In the genomic region with DNA sequence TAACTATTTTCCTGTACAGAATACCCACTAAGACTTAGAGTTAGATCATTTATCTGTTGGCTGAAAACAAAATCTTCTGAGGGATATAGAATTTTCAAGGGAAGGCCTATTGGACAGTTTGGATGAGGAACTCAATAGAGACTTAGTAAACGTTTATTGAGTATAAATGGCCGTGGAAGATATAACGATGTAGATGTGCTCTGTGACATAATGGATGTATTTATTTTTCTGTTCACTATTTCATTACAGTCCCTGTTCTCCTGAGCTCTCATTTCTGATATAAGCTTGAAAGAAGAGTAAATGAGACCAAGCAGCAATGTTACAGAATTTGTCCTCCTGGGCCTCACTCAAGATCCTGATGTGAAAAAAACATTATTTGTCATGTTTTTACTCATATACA, we compare ENCODE assay signal across 32 cellular contexts. TPM values are rescaled to one million over a fixed set of nuclear protein-coding genes. Genes with fewer than 3 reads are reported as not detected.
"Had no signal": no experiment of that assay in that cellular context is flagged by ENCODE, and none has a peak within 500 bp of the region (broad histone marks: within the 10 kb centered on the region; RNA-seq: fewer than 3 reads in every experiment).

Gene OR4A16 (plus strand): TSS at position 301 of the 400 bp plus-strand sequence. CDS start 0 bp downstream, at position 301.

- H3K27ac ChIP-seq: stomach, suprapubic skin, testis, thoracic aorta, thyroid gland, tibial artery, tibial nerve, transverse colon, upper lobe of left lung, upper lobe of right lung, uterus, vagina had no signal

- H3K4me3 ChIP-seq: stomach, suprapubic skin, testis, thoracic aorta, thyroid gland, tibial artery, tibial nerve, transverse colon, upper lobe of left lung, upper lobe of right lung, uterus, vagina had no signal

- ATAC-seq: stimulated activated effector memory CD8-positive, alpha-beta T cell treated with anti-CD3 and anti-CD28 coated beads, Interleukin-12 subunit alpha, Interleukin-12 subunit beta, amount 100 ng/mL, for 72 hours; stimulated activated memory B cell treated with anti-CD40 and anti-IgM and Interleukin-4, amounts not matched to agents 10 μg/mL and 1 μg/mL and 100 μg/mL, for 72 hours; stimulated activated naive B cell treated with anti-CD40 and anti-IgM and Interleukin-4, amounts not matched to agents 10 μg/mL and 1 μg/mL and 100 μg/mL, for 72 hours; stimulated activated naive CD8-positive, alpha-beta T cell treated with anti-CD3 and anti-CD28 coated beads, Interleukin-15, amount 100 ng/mL, for 72 hours; stimulated activated naive CD8-positive, alpha-beta T cell treated with anti-CD3 and anti-CD28 coated beads, Interleukin-15, Interleukin-2, amounts not matched to agents 100 U/mL and 50 U/mL, for 24 hours; upper lobe of right lung had no signal

- H3K36me3 Mint-ChIP-seq: stimulated activated effector memory CD8-positive, alpha-beta T cell treated with anti-CD3 and anti-CD28 coated beads, Interleukin-12 subunit alpha, Interleukin-12 subunit beta, amount 100 ng/mL, for 72 hours; stimulated activated memory B cell treated with anti-CD40 and anti-IgM and Interleukin-4, amounts not matched to agents 10 μg/mL and 1 μg/mL and 100 μg/mL, for 72 hours; stimulated activated naive B cell treated with anti-CD40 and anti-IgM and Interleukin-4, amounts not matched to agents 10 μg/mL and 1 μg/mL and 100 μg/mL, for 72 hours; type B pancreatic cell had no signal

- DNase-seq: stimulated activated CD4-positive, alpha-beta T cell treated with anti-CD3 and anti-CD28 coated beads, Interleukin-2, amount 100 ng/mL, for 48 hours; stimulated activated CD4-positive, alpha-beta T cell treated with anti-CD3 and anti-CD28 coated beads, Interleukin-4, amount 100 ng/mL, for 1 hour; stimulated activated CD4-positive, alpha-beta T cell treated with anti-CD3 and anti-CD28 coated beads, Interleukin-4, amount 100 ng/mL, for 24 hours; stimulated activated CD4-positive, alpha-beta T cell treated with anti-CD3 and anti-CD28 coated beads, Interleukin-4, amount 100 ng/mL, for 4 hours; stimulated activated CD8-positive, alpha-beta memory T cell treated with anti-CD3 and anti-CD28 coated beads, Interleukin-4, amount 100 ng/mL, for 48 hours; stimulated activated naive B cell treated with anti-CD40 and anti-IgM and Interleukin-4, amounts not matched to agents 10 μg/mL and 1 μg/mL and 100 μg/mL, for 72 hours; stimulated activated naive CD4-positive, alpha-beta T cell; stimulated activated naive CD4-positive, alpha-beta T cell treated with Interleukin-2 at 50 U/mL for 16 hours; stimulated activated naive CD8-positive, alpha-beta T cell treated with anti-CD3 and anti-CD28 coated beads, Interleukin-15, amount 100 ng/mL, for 72 hours; stimulated activated naive CD8-positive, alpha-beta T cell treated with anti-CD3 and anti-CD28 coated beads, Interleukin-15, Interleukin-2, amounts not matched to agents 100 U/mL and 50 U/mL, for 24 hours; stomach; substantia nigra; testis; thyroid gland; tibial artery; transverse colon; trophoblast cell; upper lobe of left lung; upper lobe of right lung; uterus had no signal

- H3K36me3 ChIP-seq: stomach, suprapubic skin, thoracic aorta, thyroid gland, tibial artery, tibial nerve, transverse colon, upper lobe of left lung, upper lobe of right lung, uterus, vagina had no signal

- H3K4me1 ChIP-seq: stomach, suprapubic skin, testis, thyroid gland, tibial artery, tibial nerve, transverse colon, upper lobe of left lung, upper lobe of right lung, uterus, vagina had no signal

- H3K4me3 Mint-ChIP-seq: stimulated activated effector memory CD8-positive, alpha-beta T cell treated with anti-CD3 and anti-CD28 coated beads, Interleukin-12 subunit alpha, Interleukin-12 subunit beta, amount 100 ng/mL, for 72 hours; stimulated activated memory B cell treated with anti-CD40 and anti-IgM and Interleukin-4, amounts not matched to agents 10 μg/mL and 1 μg/mL and 100 μg/mL, for 72 hours; stimulated activated naive B cell treated with anti-CD40 and anti-IgM and Interleukin-4, amounts not matched to agents 10 μg/mL and 1 μg/mL and 100 μg/mL, for 72 hours; stimulated activated naive CD8-positive, alpha-beta T cell treated with anti-CD3 and anti-CD28 coated beads, Interleukin-15, amount 100 ng/mL, for 72 hours; stimulated activated naive CD8-positive, alpha-beta T cell treated with anti-CD3 and anti-CD28 coated beads, Interleukin-15, Interleukin-2, amounts not matched to agents 100 ng/mL and 50 ng/mL, for 24 hours; type B pancreatic cell had no signal

- H3K9me3 ChIP-seq: testis, thoracic aorta, thyroid gland, tibial artery, transverse colon, upper lobe of right lung, uterus, vagina had no signal

- H3K27ac Mint-ChIP-seq: stimulated activated effector memory CD8-positive, alpha-beta T cell treated with anti-CD3 and anti-CD28 coated beads, Interleukin-12 subunit alpha, Interleukin-12 subunit beta, amount 100 ng/mL, for 72 hours; stimulated activated memory B cell treated with anti-CD40 and anti-IgM and Interleukin-4, amounts not matched to agents 10 μg/mL and 1 μg/mL and 100 μg/mL, for 72 hours; stimulated activated naive B cell treated with anti-CD40 and anti-IgM and Interleukin-4, amounts not matched to agents 10 μg/mL and 1 μg/mL and 100 μg/mL, for 72 hours; stimulated activated naive CD8-positive, alpha-beta T cell treated with anti-CD3 and anti-CD28 coated beads, Interleukin-15, amount 100 ng/mL, for 72 hours; stimulated activated naive CD8-positive, alpha-beta T cell treated with anti-CD3 and anti-CD28 coated beads, Interleukin-15, Interleukin-2, amounts not matched to agents 100 ng/mL and 50 ng/mL, for 24 hours; type B pancreatic cell had no signal

- H3K4me1 Mint-ChIP-seq: stimulated activated effector memory CD8-positive, alpha-beta T cell treated with anti-CD3 and anti-CD28 coated beads, Interleukin-12 subunit alpha, Interleukin-12 subunit beta, amount 100 ng/mL, for 72 hours; stimulated activated memory B cell treated with anti-CD40 and anti-IgM and Interleukin-4, amounts not matched to agents 10 μg/mL and 1 μg/mL and 100 μg/mL, for 72 hours; stimulated activated naive B cell treated with anti-CD40 and anti-IgM and Interleukin-4, amounts not matched to agents 10 μg/mL and 1 μg/mL and 100 μg/mL, for 72 hours; stimulated activated naive CD8-positive, alpha-beta T cell treated with anti-CD3 and anti-CD28 coated beads, Interleukin-15, amount 100 ng/mL, for 72 hours had no signal

- H3K27me3 ChIP-seq: stomach, suprapubic skin, testis, thyroid gland, tibial artery, tibial nerve, transverse colon, upper lobe of left lung, upper lobe of right lung, uterus, vagina had no signal

- H3K27me3 Mint-ChIP-seq: stimulated activated memory B cell treated with anti-CD40 and anti-IgM and Interleukin-4, amounts not matched to agents 10 μg/mL and 1 μg/mL and 100 μg/mL, for 72 hours; stimulated activated naive B cell treated with anti-CD40 and anti-IgM and Interleukin-4, amounts not matched to agents 10 μg/mL and 1 μg/mL and 100 μg/mL, for 72 hours; stimulated activated naive CD8-positive, alpha-beta T cell treated with anti-CD3 and anti-CD28 coated beads, Interleukin-15, amount 100 ng/mL, for 72 hours; stimulated activated naive CD8-positive, alpha-beta T cell treated with anti-CD3 and anti-CD28 coated beads, Interleukin-15, Interleukin-2, amounts not matched to agents 100 ng/mL and 50 ng/mL, for 24 hours; type B pancreatic cell had no signal

RNA-seq across cellular contexts. Expression of gene OR4A16, which starts in this region (rescaled TPM):
- total RNA-seq: stomach, subcutaneous adipose tissue, suprapubic skin, temporal lobe, thoracic aorta, thyroid gland, tibial nerve, transverse colon, upper lobe of left lung, upper lobe of right lung, ureter, urinary bladder, uterus, vagina had no signal
- polyA plus RNA-seq: stomach, urinary bladder had no signal
